In the genomic region with DNA sequence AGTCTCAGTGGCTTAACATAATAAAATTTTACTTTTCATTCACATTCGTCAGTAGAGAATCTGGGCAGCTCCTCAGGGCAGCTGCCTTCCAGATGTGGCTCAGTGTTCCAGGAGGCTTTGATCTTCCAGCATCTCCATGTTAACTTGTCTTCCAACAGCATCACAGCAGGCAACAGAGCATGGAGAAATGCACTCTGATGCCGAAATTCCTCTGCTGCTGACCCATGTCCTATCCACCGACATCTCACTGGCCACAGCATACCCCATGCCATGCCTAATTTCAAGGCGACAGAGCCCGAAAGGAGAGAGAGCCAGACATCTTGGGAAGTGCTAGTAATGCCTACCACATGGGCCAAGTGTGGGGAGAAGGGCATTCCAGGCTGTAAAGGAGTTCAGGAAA, we compare ENCODE assay signal across 17 cellular contexts.
"Had no signal": no experiment of that assay in that cellular context is flagged by ENCODE, and none has a peak within 500 bp of the region (broad histone marks: within the 10 kb centered on the region; RNA-seq: fewer than 3 reads in every experiment).

No MANE protein-coding gene starts in this region.

- H2AFZ ChIP-seq: neural progenitor cell had no signal

- DNase-seq: activated CD4-positive, alpha-beta T cell treated with anti-CD3 and anti-CD28 coated beads, Interleukin-2, amount 10 ng/mL, durations not matched to agents 24 days and 14 days; activated naive CD8-positive, alpha-beta T cell treated with anti-CD3 and anti-CD28 coated beads for 36 hours; brain microvascular endothelial cell; cortex of kidney; effector CD8-positive, alpha-beta T cell; glutamatergic neuron; hypothalamus; lower lobe of right lung; pancreas; stimulated activated naive CD8-positive, alpha-beta T cell treated with anti-CD3 and anti-CD28 coated beads, Interleukin-15, amount 100 ng/mL, for 72 hours; T-helper 2 cell; testis; upper lobe of left lung had no signal

- H3K4me2 ChIP-seq: neural progenitor cell had no signal

- H3K4me3 ChIP-seq: lower lobe of right lung, neural progenitor cell, pancreas, testis, upper lobe of left lung had no signal

- H3K9ac ChIP-seq: neural progenitor cell had no signal

- H3K4me1 ChIP-seq: lower lobe of right lung, neural progenitor cell, pancreas had no signal

- H3K9me3 ChIP-seq: lower lobe of right lung, pancreas, testis, upper lobe of left lung had no signal

- FAIRE-seq: endothelial cell of umbilical vein, pancreas, TTC549 had no signal

- H3K27me3 ChIP-seq: brain microvascular endothelial cell, neural progenitor cell, pancreas, testis, upper lobe of left lung had no signal

- ATAC-seq: lower lobe of right lung; pancreas; stimulated activated naive CD8-positive, alpha-beta T cell treated with anti-CD3 and anti-CD28 coated beads, Interleukin-15, amount 100 ng/mL, for 72 hours; WTC11 had no signal

- H3K36me3 ChIP-seq: brain microvascular endothelial cell, lower lobe of right lung, neural progenitor cell, pancreas, upper lobe of left lung had no signal

- H3K27ac ChIP-seq: brain microvascular endothelial cell, lower lobe of right lung, neural progenitor cell, pancreas, testis, upper lobe of left lung had no signal
